In the genomic region with DNA sequence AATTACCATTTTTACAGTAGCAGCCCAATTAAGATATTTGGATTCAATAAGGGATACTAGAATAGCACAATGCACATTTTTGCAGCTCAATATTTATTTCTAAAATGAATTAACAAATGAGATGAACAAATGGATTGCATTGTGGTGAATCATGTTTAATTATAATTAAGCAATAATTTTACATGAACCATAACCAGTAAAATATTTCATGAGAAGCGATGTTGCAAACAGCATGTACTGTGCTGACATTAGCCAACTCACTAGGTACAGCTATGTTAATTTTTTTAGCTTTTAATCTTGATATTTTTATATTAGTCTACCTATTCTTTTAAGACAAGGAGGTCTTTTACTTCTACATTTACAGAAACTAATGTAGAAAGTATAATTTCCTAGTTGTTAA, we compare ENCODE assay signal across 29 cellular contexts.
"Had no signal": no experiment of that assay in that cellular context is flagged by ENCODE, and none has a peak within 500 bp of the region (broad histone marks: within the 10 kb centered on the region; RNA-seq: fewer than 3 reads in every experiment).

No MANE protein-coding gene starts in this region.

- H3K27me3 ChIP-seq: adrenal gland, cardiac muscle cell, Peyer's patch, SJSA1 had no signal

- H3K36me3 ChIP-seq: adrenal gland, cardiac muscle cell, Peyer's patch, SJSA1 had no signal

- H3K4me1 ChIP-seq: adrenal gland, Peyer's patch had no signal

- H3K9ac ChIP-seq: SK-N-SH had no signal

- H3K4me2 ChIP-seq: SK-N-SH had no signal

- H3K4me3 ChIP-seq: adrenal gland, cardiac muscle cell, Peyer's patch, SJSA1 had no signal

- DNase-seq: activated CD4-positive, alpha-beta T cell treated with anti-CD3 and anti-CD28 coated beads, Interleukin-2, amount 10 ng/mL, durations not matched to agents 24 days and 14 days; activated CD4-positive, alpha-beta T cell treated with anti-CD3 and anti-CD28 coated beads, Interleukin-2, amount 50 U/mL, for 4 hours; activated CD8-positive, alpha-beta T cell treated with anti-CD3 and anti-CD28 coated beads for 36 hours; activated effector memory CD4-positive, alpha-beta T cell treated with anti-CD3 and anti-CD28 coated beads, Interleukin-2, amount 50 U/mL, for 16 hours; activated naive CD4-positive, alpha-beta T cell treated with Interleukin-2 at 50 U/mL for 16 hours; activated naive CD8-positive, alpha-beta T cell treated with anti-CD3 and anti-CD28 coated beads, Interleukin-2, amount 10 ng/mL, durations not matched to agents 7 days and 5 days; activated T-cell treated with anti-CD3 and anti-CD28 coated beads, Interleukin-2, amount 50 U/mL, for 1 hour; activated T-cell treated with anti-CD3 and anti-CD28 coated beads, Interleukin-2, amount 50 U/mL, for 72 hours; adrenal gland; anterior cingulate cortex; Kasumi-1; MM.1S; MV-4-11; NCI-H1092; NCI-H1436 treated with DMSO at 0.1 percent for 48 hours; NCI-H1694 treated with DMSO at 0.1 percent for 48 hours; NCI-H2029; NCI-H345; NCI-H510A; NCI-H526; NCI-H748 treated with DMSO at 0.1 percent for 48 hours; NK-92 treated with Interleukin-12 subunit alpha and Interleukin-12 subunit beta, amount 100 ng/mL, for 24 hours; PC-3; Peyer's patch; RPMI8226; SHP77 treated with DMSO at 0.1 percent for 48 hours; SK-N-SH had no signal

- H3K9me3 ChIP-seq: adrenal gland, Peyer's patch, SJSA1, SK-N-SH had no signal

- H3K27ac ChIP-seq: adrenal gland, cardiac muscle cell, Peyer's patch, SJSA1 had no signal
